14 cellular contexts compared by ENCODE assay signal in genomic region chr10:13337128-13337826, GRCh38. TPM values are rescaled to one million over a fixed set of nuclear protein-coding genes. Genes with fewer than 3 reads are reported as not detected.
A peak's percentile ranks its signal among the peaks of the same experiment; 100 is the strongest.
DNase-seq lines count a peak whose midpoint lies in the region; ATAC-seq, FAIRE-seq and TF ChIP-seq lines count a peak whose summit lies in the region.
"Had no signal": no experiment of that assay in that cellular context is flagged by ENCODE, and none has a peak within 500 bp of the region (broad histone marks: within the 10 kb centered on the region; RNA-seq: fewer than 3 reads in every experiment).

No MANE protein-coding gene starts in this region.

- no peak for TF ChIP-seq CTCF in Peyer's patch (IDR thresholded peaks at IDR 0.05)
- no peak for TF ChIP-seq CTCF in endodermal cell (conservative IDR thresholded peaks at IDR 0.05)

- no peaks in the 10 kb centered on the region for H3K9me3 Mint-ChIP-seq in endodermal cell
- no peaks in the 10 kb centered on the region for H3K9me3 Mint-ChIP-seq in stimulated activated naive CD8-positive, alpha-beta T cell treated with anti-CD3 and anti-CD28 coated beads, Interleukin-15, amount 100 ng/mL, for 72 hours

- H3K9me3 ChIP-seq in Peyer's patch = no peaks in the 10 kb centered on the region
- H3K9me3 ChIP-seq in endodermal cell (ENCODE audit: control insufficient read depth, low read length) = no peaks in the 10 kb centered on the region
- H3K9me3 ChIP-seq in small intestine (ENCODE audit: control insufficient read depth, low read depth) = no peaks in the 10 kb centered on the region

- FAIRE-seq in GM19239 (lab: Jason Lieb, UNC) = peak; percentile 83
- FAIRE-seq in small intestine (lab: Jason Lieb, UNC) = no peak

- H3K4me1 Mint-ChIP-seq in endodermal cell = peaks cover 7% of the 10 kb centered on the region
- H3K4me1 Mint-ChIP-seq in stimulated activated naive CD8-positive, alpha-beta T cell treated with anti-CD3 and anti-CD28 coated beads, Interleukin-15, amount 100 ng/mL, for 72 hours = peaks cover 32% of the 10 kb centered on the region
- H3K4me1 Mint-ChIP-seq: CD14-positive monocyte had no signal

- H3K36me3 Mint-ChIP-seq in endodermal cell (ENCODE audit: low read depth) = peaks cover 79% of the 10 kb centered on the region

- H3K27me3 Mint-ChIP-seq in endodermal cell (ENCODE audit: insufficient read depth) = no peaks in the 10 kb centered on the region
- H3K27me3 Mint-ChIP-seq in stimulated activated naive CD8-positive, alpha-beta T cell treated with anti-CD3 and anti-CD28 coated beads, Interleukin-15, amount 100 ng/mL, for 72 hours = no peaks in the 10 kb centered on the region

- no peak for TF ChIP-seq POLR2A in Peyer's patch (IDR thresholded peaks at IDR 0.05)

- no peak for DNase-seq in GM19239 (ENCODE audit: insufficient read length, low spot score)
- no peak for DNase-seq in Peyer's patch
- no peak for DNase-seq in endodermal cell
- DNase-seq in small intestine = no peak
- no peak for DNase-seq in Ammon's horn (ENCODE audit: low spot score)
- DNase-seq in stimulated activated naive CD8-positive, alpha-beta T cell treated with anti-CD3 and anti-CD28 coated beads, Interleukin-15, amount 100 ng/mL, for 72 hours = no peak
- no peak for DNase-seq in NK-92 (lab: John Stamatoyannopoulos, UW; ENCODE audit: unreplicated experiment)
- DNase-seq: COR-L47, EL, MM.1S, NCI-H187 treated with DMSO at 0.1 percent for 48 hours, SW 1271 had no signal

- H3K27me3 ChIP-seq in Peyer's patch = no peaks in the 10 kb centered on the region
- H3K27me3 ChIP-seq in endodermal cell (ENCODE audit: control insufficient read depth, insufficient read depth, low read length, poor library complexity, severe bottlenecking) = no peaks in the 10 kb centered on the region
- H3K27me3 ChIP-seq in small intestine (ENCODE audit: control insufficient read depth in 2 of 2, insufficient read depth in 2 of 2, low read length in 2 of 2) = no peaks in the 10 kb centered on the region

- WGBS in endodermal cell (ENCODE audit: insufficient coverage in 1 of 2, insufficient read length in 1 of 2), 2 experiments = 98 to 100% methylated on average over 2 to 4 of the region's 4 CpGs
- WGBS in small intestine, 3 donors = 34 to 70% (median 51%) methylated on average over 4 of the region's 4 CpGs

- peaks cover 0 to 42% (median 0%) of the 10 kb centered on the region in 3 donors for H3K36me3 ChIP-seq in Peyer's patch
- peaks cover 72% of the 10 kb centered on the region for H3K36me3 ChIP-seq in endodermal cell (ENCODE audit: control insufficient read depth, insufficient read depth, low read length)
- peaks cover 0 to 2% of the 10 kb centered on the region in 2 donors for H3K36me3 ChIP-seq in small intestine (ENCODE audit: control insufficient read depth in 2 of 2, insufficient read depth in 2 of 2, low read length in 2 of 2)

- H3K4me3 Mint-ChIP-seq in endodermal cell = no peak overlapping the region
- H3K4me3 Mint-ChIP-seq in stimulated activated naive CD8-positive, alpha-beta T cell treated with anti-CD3 and anti-CD28 coated beads, Interleukin-15, amount 100 ng/mL, for 72 hours = no peak overlapping the region
- H3K4me3 Mint-ChIP-seq: CD14-positive monocyte had no signal

- H3K4me1 ChIP-seq in Peyer's patch (peaks cover 0 to 20% (median 0%) of the 10 kb centered on the region in 4 donors), endodermal cell (ENCODE audit: control insufficient read depth, insufficient read depth, low read length) (no peaks in the 10 kb centered on the region), small intestine (ENCODE audit: control insufficient read depth in 2 of 2, insufficient read depth in 1 of 2, low read depth in 1 of 2, low read length in 1 of 2) (peaks cover 0 to 2% of the 10 kb centered on the region in 2 donors)

- peak overlapping the region in 1 of 4 donors; percentile 17 for H3K4me3 ChIP-seq in Peyer's patch
- no peak overlapping the region for H3K4me3 ChIP-seq in endodermal cell (ENCODE audit: low read length)
- no peak overlapping the region for H3K4me3 ChIP-seq in small intestine (ENCODE audit: low read depth in 1 of 2, low read length in 2 of 2)

- no peak for ATAC-seq in stimulated activated naive CD8-positive, alpha-beta T cell treated with anti-CD3 and anti-CD28 coated beads, Interleukin-15, amount 100 ng/mL, for 72 hours
- ATAC-seq: HCT116 had no signal

- H3K9ac ChIP-seq in endodermal cell (ENCODE audit: extremely low read depth, low read length, poor library complexity, severe bottlenecking) = no peak overlapping the region

- peak overlapping the region in 3 of 4 donors; percentile 4 to 88 (median 71) for H3K27ac ChIP-seq in Peyer's patch
- H3K27ac ChIP-seq in endodermal cell (ENCODE audit: low read depth, low read length) = no peak overlapping the region
- H3K27ac ChIP-seq in small intestine (ENCODE audit: low read depth in 1 of 2, low read length in 1 of 2) = peak overlapping the region; percentile 18 to 55

- H3K27ac Mint-ChIP-seq in endodermal cell = peak overlapping the region; percentile 15
- no peak overlapping the region for H3K27ac Mint-ChIP-seq in stimulated activated naive CD8-positive, alpha-beta T cell treated with anti-CD3 and anti-CD28 coated beads, Interleukin-15, amount 100 ng/mL, for 72 hours

RNA-seq across cellular contexts. Expression of gene SEPHS1, which starts 10.8 kb away (rescaled TPM):
- total RNA-seq in Peyer's patch (10 to 100 TPM; 24.3 to 34.9 (median 32.0) TPM), endodermal cell (100 to 1,000 TPM; 127 to 268 TPM)
- 123 TPM for polyA plus RNA-seq in endodermal cell (2013, experiment 1 of 2)
- 107 TPM for polyA plus RNA-seq in endodermal cell (2013, experiment 2 of 2)
- 10 to 100 TPM; 24.6 to 43.9 (median 31.9) TPM for polyA plus RNA-seq in small intestine

RNA-seq across cellular contexts. Expression of gene PHYH, which starts 37.4 kb away (rescaled TPM):
- total RNA-seq in Peyer's patch (10 to 100 TPM; 24.8 to 47.5 (median 37.7) TPM), endodermal cell (10 to 100 TPM; 17.2 to 37.9 TPM)
- polyA plus RNA-seq in endodermal cell (2013, experiment 1 of 2) = 24.3 TPM
- polyA plus RNA-seq in endodermal cell (2013, experiment 2 of 2) = 21.1 TPM
- 100 to 1,000 TPM in 1 of 3 donors, 10 to 100 TPM in 2; 23.5 to 184 (median 77.8) TPM for polyA plus RNA-seq in small intestine
